Comparison of ENCODE assay signal across 1 cellular context in the genomic region with DNA sequence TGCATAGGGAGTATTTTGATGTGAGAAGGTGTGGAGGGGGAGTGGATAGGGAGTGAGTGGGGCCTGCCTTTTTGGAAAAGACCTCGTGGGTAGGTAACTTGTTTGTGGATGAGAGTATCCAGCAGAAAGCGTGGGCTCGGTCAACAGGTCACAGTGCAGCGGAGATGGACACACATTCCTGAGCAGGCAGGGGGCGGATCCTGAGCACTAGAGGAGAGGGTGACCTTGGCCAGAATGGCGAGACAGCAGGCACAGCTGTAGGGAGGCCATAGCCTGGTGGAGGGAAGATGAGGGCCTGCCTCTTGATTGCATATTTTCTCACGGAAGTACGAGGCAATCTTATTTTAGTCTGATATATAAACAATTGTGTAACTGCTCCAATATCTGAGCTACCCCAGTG.
A peak's percentile ranks its signal among the peaks of the same experiment; 100 is the strongest.
TF ChIP-seq lines count a peak whose summit lies in the region.

No MANE protein-coding gene starts in this region.

TF ChIP-seq in HepG2, 621 proteins besides CTCF, POLR2A, EP300 and RAD21 (continued from another document):
- TF ChIP-seq, protein P1, sequence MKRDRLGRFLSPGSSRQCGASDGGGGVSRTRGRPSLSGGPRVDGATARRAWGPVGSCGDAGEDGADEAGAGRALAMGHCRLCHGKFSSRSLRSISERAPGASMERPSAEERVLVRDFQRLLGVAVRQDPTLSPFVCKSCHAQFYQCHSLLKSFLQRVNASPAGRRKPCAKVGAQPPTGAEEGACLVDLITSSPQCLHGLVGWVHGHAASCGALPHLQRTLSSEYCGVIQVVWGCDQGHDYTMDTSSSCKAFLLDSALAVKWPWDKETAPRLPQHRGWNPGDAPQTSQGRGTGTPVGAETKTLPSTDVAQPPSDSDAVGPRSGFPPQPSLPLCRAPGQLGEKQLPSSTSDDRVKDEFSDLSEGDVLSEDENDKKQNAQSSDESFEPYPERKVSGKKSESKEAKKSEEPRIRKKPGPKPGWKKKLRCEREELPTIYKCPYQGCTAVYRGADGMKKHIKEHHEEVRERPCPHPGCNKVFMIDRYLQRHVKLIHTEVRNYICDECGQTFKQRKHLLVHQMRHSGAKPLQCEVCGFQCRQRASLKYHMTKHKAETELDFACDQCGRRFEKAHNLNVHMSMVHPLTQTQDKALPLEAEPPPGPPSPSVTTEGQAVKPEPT (CRISPR knock-in tag; IDR thresholded peaks at IDR 0.05; ENCODE audit: low read depth) = no peak
- TF ChIP-seq ZSCAN20 (CRISPR knock-in tag; IDR thresholded peaks at IDR 0.05; ENCODE audit: borderline replicate concordance) (no peak), ZNF264 (CRISPR knock-in tag; IDR thresholded peaks at IDR 0.05) (peak; percentile 60; the same call in 1 of the 2 replicates), ESRRA (CRISPR knock-in tag; IDR thresholded peaks at IDR 0.05; ENCODE audit: low read depth) (peak; percentile 33; the same call in 1 of the 2 replicates), ZNF670 (CRISPR knock-in tag; IDR thresholded peaks at IDR 0.05; ENCODE audit: borderline replicate concordance) (no peak), SALL1 (CRISPR knock-in tag; IDR thresholded peaks at IDR 0.05) (peak; percentile 30; the same call in 1 of the 2 replicates), ZNF251 (CRISPR knock-in tag; IDR thresholded peaks at IDR 0.05) (no peak), TEAD2 (CRISPR knock-in tag; IDR thresholded peaks at IDR 0.05) (no peak), KDM3A (CRISPR knock-in tag; IDR thresholded peaks at IDR 0.05; ENCODE audit: low read depth) (no peak), RAD51 (IDR thresholded peaks at IDR 0.05; ENCODE audit: borderline replicate concordance) (no peak), ZNF17 (CRISPR knock-in tag; IDR thresholded peaks at IDR 0.05) (no peak), KLF16 (CRISPR knock-in tag; IDR thresholded peaks at IDR 0.05) (no peak), EHMT2 (IDR thresholded peaks at IDR 0.05; ENCODE audit: borderline replicate concordance, low read depth, low read length) (no peak), RARA (CRISPR knock-in tag; IDR thresholded peaks at IDR 0.05) (peak; percentile 49), HIVEP1 (CRISPR knock-in tag; IDR thresholded peaks at IDR 0.05) (no peak), NAIF1 (CRISPR knock-in tag; IDR thresholded peaks at IDR 0.05; ENCODE audit: borderline replicate concordance) (no peak), SIX1 (CRISPR knock-in tag; IDR thresholded peaks at IDR 0.05; ENCODE audit: borderline replicate concordance) (no peak), ZNF207 (IDR thresholded peaks at IDR 0.05; ENCODE audit: borderline replicate concordance) (no peak), ZNF879 (CRISPR knock-in tag; IDR thresholded peaks at IDR 0.05) (no peak), NFATC3 (CRISPR knock-in tag; IDR thresholded peaks at IDR 0.05) (no peak), SP5 (CRISPR knock-in tag; IDR thresholded peaks at IDR 0.05; ENCODE audit: borderline replicate concordance, low read depth) (peak; percentile 50; the same call in 1 of the 2 replicates), MYC (CRISPR knock-in tag; IDR thresholded peaks at IDR 0.05; ENCODE audit: borderline replicate concordance) (no peak), MED1 (CRISPR knock-in tag; IDR thresholded peaks at IDR 0.05) (no peak), U2AF1 (optimal IDR thresholded peaks at IDR 0.05; ENCODE audit: low read depth, low read length) (no peak), NFYC (CRISPR knock-in tag; IDR thresholded peaks at IDR 0.05) (no peak), CEBPB (IDR thresholded peaks at IDR 0.05; ENCODE audit: borderline replicate concordance, low read depth, low read length) (no peak), TEAD3 (CRISPR knock-in tag; optimal IDR thresholded peaks at IDR 0.05; ENCODE audit: borderline replicate concordance) (peak; percentile 74), ZNF317 (CRISPR knock-in tag; IDR thresholded peaks at IDR 0.05) (no peak)
- TF ChIP-seq, protein P2, sequence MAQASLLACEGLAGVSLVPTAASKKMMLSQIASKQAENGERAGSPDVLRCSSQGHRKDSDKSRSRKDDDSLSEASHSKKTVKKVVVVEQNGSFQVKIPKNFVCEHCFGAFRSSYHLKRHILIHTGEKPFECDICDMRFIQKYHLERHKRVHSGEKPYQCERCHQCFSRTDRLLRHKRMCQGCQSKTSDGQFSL (CRISPR knock-in tag; IDR thresholded peaks at IDR 0.05) = no peak
- TF ChIP-seq, protein P3, sequence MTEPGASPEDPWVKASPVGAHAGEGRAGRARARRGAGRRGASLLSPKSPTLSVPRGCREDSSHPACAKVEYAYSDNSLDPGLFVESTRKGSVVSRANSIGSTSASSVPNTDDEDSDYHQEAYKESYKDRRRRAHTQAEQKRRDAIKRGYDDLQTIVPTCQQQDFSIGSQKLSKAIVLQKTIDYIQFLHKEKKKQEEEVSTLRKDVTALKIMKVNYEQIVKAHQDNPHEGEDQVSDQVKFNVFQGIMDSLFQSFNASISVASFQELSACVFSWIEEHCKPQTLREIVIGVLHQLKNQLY (CRISPR knock-in tag; IDR thresholded peaks at IDR 0.05) = peak; percentile 22; the same call in 1 of the 2 replicates
- TF ChIP-seq, protein P4, sequence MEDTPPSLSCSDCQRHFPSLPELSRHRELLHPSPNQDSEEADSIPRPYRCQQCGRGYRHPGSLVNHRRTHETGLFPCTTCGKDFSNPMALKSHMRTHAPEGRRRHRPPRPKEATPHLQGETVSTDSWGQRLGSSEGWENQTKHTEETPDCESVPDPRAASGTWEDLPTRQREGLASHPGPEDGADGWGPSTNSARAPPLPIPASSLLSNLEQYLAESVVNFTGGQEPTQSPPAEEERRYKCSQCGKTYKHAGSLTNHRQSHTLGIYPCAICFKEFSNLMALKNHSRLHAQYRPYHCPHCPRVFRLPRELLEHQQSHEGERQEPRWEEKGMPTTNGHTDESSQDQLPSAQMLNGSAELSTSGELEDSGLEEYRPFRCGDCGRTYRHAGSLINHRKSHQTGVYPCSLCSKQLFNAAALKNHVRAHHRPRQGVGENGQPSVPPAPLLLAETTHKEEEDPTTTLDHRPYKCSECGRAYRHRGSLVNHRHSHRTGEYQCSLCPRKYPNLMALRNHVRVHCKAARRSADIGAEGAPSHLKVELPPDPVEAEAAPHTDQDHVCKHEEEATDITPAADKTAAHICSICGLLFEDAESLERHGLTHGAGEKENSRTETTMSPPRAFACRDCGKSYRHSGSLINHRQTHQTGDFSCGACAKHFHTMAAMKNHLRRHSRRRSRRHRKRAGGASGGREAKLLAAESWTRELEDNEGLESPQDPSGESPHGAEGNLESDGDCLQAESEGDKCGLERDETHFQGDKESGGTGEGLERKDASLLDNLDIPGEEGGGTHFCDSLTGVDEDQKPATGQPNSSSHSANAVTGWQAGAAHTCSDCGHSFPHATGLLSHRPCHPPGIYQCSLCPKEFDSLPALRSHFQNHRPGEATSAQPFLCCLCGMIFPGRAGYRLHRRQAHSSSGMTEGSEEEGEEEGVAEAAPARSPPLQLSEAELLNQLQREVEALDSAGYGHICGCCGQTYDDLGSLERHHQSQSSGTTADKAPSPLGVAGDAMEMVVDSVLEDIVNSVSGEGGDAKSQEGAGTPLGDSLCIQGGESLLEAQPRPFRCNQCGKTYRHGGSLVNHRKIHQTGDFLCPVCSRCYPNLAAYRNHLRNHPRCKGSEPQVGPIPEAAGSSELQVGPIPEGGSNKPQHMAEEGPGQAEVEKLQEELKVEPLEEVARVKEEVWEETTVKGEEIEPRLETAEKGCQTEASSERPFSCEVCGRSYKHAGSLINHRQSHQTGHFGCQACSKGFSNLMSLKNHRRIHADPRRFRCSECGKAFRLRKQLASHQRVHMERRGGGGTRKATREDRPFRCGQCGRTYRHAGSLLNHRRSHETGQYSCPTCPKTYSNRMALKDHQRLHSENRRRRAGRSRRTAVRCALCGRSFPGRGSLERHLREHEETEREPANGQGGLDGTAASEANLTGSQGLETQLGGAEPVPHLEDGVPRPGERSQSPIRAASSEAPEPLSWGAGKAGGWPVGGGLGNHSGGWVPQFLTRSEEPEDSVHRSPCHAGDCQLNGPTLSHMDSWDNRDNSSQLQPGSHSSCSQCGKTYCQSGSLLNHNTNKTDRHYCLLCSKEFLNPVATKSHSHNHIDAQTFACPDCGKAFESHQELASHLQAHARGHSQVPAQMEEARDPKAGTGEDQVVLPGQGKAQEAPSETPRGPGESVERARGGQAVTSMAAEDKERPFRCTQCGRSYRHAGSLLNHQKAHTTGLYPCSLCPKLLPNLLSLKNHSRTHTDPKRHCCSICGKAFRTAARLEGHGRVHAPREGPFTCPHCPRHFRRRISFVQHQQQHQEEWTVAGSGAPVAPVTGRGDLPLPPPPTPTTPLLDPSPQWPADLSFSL (CRISPR knock-in tag; IDR thresholded peaks at IDR 0.05) = no peak
- TF ChIP-seq, protein P5, sequence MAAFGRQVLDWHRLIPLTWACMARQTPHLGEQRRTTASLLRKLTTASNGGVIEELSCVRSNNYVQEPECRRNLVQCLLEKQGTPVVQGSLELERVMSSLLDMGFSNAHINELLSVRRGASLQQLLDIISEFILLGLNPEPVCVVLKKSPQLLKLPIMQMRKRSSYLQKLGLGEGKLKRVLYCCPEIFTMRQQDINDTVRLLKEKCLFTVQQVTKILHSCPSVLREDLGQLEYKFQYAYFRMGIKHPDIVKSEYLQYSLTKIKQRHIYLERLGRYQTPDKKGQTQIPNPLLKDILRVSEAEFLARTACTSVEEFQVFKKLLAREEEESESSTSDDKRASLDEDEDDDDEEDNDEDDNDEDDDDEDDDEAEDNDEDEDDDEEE (CRISPR knock-in tag; IDR thresholded peaks at IDR 0.05) = no peak
- TF ChIP-seq, protein P6, sequence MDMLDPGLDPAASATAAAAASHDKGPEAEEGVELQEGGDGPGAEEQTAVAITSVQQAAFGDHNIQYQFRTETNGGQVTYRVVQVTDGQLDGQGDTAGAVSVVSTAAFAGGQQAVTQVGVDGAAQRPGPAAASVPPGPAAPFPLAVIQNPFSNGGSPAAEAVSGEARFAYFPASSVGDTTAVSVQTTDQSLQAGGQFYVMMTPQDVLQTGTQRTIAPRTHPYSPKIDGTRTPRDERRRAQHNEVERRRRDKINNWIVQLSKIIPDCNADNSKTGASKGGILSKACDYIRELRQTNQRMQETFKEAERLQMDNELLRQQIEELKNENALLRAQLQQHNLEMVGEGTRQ (IDR thresholded peaks at IDR 0.05; ENCODE audit: low read depth, low read length) = no peak
- TF ChIP-seq, protein P6 (CRISPR knock-in tag; IDR thresholded peaks at IDR 0.05; ENCODE audit: borderline replicate concordance) = no peak
- TF ChIP-seq, protein P7, sequence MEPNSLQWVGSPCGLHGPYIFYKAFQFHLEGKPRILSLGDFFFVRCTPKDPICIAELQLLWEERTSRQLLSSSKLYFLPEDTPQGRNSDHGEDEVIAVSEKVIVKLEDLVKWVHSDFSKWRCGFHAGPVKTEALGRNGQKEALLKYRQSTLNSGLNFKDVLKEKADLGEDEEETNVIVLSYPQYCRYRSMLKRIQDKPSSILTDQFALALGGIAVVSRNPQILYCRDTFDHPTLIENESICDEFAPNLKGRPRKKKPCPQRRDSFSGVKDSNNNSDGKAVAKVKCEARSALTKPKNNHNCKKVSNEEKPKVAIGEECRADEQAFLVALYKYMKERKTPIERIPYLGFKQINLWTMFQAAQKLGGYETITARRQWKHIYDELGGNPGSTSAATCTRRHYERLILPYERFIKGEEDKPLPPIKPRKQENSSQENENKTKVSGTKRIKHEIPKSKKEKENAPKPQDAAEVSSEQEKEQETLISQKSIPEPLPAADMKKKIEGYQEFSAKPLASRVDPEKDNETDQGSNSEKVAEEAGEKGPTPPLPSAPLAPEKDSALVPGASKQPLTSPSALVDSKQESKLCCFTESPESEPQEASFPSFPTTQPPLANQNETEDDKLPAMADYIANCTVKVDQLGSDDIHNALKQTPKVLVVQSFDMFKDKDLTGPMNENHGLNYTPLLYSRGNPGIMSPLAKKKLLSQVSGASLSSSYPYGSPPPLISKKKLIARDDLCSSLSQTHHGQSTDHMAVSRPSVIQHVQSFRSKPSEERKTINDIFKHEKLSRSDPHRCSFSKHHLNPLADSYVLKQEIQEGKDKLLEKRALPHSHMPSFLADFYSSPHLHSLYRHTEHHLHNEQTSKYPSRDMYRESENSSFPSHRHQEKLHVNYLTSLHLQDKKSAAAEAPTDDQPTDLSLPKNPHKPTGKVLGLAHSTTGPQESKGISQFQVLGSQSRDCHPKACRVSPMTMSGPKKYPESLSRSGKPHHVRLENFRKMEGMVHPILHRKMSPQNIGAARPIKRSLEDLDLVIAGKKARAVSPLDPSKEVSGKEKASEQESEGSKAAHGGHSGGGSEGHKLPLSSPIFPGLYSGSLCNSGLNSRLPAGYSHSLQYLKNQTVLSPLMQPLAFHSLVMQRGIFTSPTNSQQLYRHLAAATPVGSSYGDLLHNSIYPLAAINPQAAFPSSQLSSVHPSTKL (CRISPR knock-in tag; IDR thresholded peaks at IDR 0.05) = peak; percentile 44; the same call in 1 of the 2 replicates
- TF ChIP-seq, protein P8, sequence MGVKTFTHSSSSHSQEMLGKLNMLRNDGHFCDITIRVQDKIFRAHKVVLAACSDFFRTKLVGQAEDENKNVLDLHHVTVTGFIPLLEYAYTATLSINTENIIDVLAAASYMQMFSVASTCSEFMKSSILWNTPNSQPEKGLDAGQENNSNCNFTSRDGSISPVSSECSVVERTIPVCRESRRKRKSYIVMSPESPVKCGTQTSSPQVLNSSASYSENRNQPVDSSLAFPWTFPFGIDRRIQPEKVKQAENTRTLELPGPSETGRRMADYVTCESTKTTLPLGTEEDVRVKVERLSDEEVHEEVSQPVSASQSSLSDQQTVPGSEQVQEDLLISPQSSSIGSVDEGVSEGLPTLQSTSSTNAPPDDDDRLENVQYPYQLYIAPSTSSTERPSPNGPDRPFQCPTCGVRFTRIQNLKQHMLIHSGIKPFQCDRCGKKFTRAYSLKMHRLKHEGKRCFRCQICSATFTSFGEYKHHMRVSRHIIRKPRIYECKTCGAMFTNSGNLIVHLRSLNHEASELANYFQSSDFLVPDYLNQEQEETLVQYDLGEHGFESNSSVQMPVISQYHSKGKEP (CRISPR knock-in tag; IDR thresholded peaks at IDR 0.05) = no peak
